In genomic region chr10:91219371-91220193, GRCh38 we compare ENCODE assay signal across 8 cellular contexts. TPM values are rescaled to one million over a fixed set of nuclear protein-coding genes. Genes with fewer than 3 reads are reported as not detected.
DNase-seq lines count a peak whose midpoint lies in the region; ATAC-seq and TF ChIP-seq lines count a peak whose summit lies in the region.

No MANE protein-coding gene starts in this region.

- DNase-seq in H7 = no peak
- DNase-seq in stimulated activated CD8-positive, alpha-beta memory T cell treated with anti-CD3 and anti-CD28 coated beads, Interleukin-4, amount 100 ng/mL, for 48 hours = no peak

- no peak for TF ChIP-seq POLR2A in gastroesophageal sphincter (IDR thresholded peaks at IDR 0.05)

- no peaks in the 10 kb centered on the region for H3K36me3 ChIP-seq in H7 (replicated peaks; ENCODE audit: control insufficient read depth, insufficient read depth, low read length)
- H3K36me3 ChIP-seq in gastroesophageal sphincter = no peaks in the 10 kb centered on the region

- H3K27me3 ChIP-seq in H7 (ENCODE audit: control insufficient read depth, insufficient read depth, low read length) (peaks cover 41% of the 10 kb centered on the region), gastroesophageal sphincter (no peaks in the 10 kb centered on the region)

- no peaks in the 10 kb centered on the region for H3K9me3 ChIP-seq in gastroesophageal sphincter

- H3K27ac ChIP-seq in gastroesophageal sphincter = peak overlapping the region in 3 of 4 donors; percentile 92 to 95 (median 93)
- peak overlapping the region in 4 of 21 experiments; percentile 7 to 97 (median 28) for H3K27ac ChIP-seq in skin epidermis

- H3K4me3 ChIP-seq in H7 (ENCODE audit: insufficient read depth, low read depth, low read length) = peak overlapping the region; percentile 3; the same call in 1 of the 2 replicates
- peak overlapping the region; percentile 83 for H3K4me3 ChIP-seq in WI38 (ENCODE audit: low read depth, low read length)
- peak overlapping the region in 1 of 2 donors; percentile 85 for H3K4me3 ChIP-seq in gastroesophageal sphincter
- peak overlapping the region in 4 of 7 experiments; percentile 88 to 97 (median 95) for H3K4me3 ChIP-seq in skin epidermis

- H3K4me1 ChIP-seq in gastroesophageal sphincter = peaks cover 0 to 48% (median 0%) of the 10 kb centered on the region in 3 donors

- ATAC-seq in gastroesophageal sphincter (no peak), GM21529 (IDR thresholded peaks at IDR 0.05; ENCODE audit: unreplicated experiment) (no peak), GM21717 (IDR thresholded peaks at IDR 0.05; ENCODE audit: unreplicated experiment) (no peak), HG02763 (IDR thresholded peaks at IDR 0.05; ENCODE audit: unreplicated experiment) (no peak)

- 27 to 31% methylated on average over 8 of the region's 8 CpGs for WGBS in gastroesophageal sphincter (ENCODE audit: low coverage in 1 of 2), 2 donors

- TF ChIP-seq CTCF in WI38 (IDR thresholded peaks at IDR 0.05; ENCODE audit: low read depth, low read length) = no peak
- no peak for TF ChIP-seq CTCF in gastroesophageal sphincter (IDR thresholded peaks at IDR 0.05)

- TF ChIP-seq EP300 in gastroesophageal sphincter (IDR thresholded peaks at IDR 0.05) = no peak

RNA-seq across cellular contexts. Expression of gene PCGF5, which starts 0.9 kb away (rescaled TPM):
- total RNA-seq in H7 (2014; rRNA removed; shearing (Covaris generic)) = 4.8 TPM in 2 replicates
- 10 to 100 TPM; 51.5 to 81.6 (median 66.1) TPM for total RNA-seq in gastroesophageal sphincter
